ENCODE assay signal across 15 cellular contexts in the genomic region with DNA sequence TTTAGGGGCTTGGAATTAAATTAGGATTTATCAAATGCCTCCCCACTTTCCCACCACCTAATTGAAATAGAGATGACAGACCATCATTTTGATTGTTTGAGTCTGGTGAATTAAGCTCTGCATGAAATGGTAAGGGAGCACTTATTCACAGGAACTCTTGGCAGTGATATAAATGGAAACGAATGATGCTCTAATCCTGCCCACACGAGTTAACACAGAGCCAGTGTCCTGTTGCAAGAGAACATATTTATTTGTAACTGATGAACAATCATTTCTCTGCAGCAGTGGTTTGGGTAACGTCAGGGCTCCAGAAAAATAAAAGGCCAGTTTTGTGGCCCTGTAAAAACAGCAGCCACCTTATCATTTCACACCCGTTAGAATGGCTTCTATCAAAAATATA.
"Had no signal": no experiment of that assay in that cellular context is flagged by ENCODE, and none has a peak within 500 bp of the region (broad histone marks: within the 10 kb centered on the region; RNA-seq: fewer than 3 reads in every experiment).

No MANE protein-coding gene starts in this region.

- H3K36me3 ChIP-seq: esophagus squamous epithelium, thoracic aorta, transverse colon had no signal

- DNase-seq: cerebellar nuclear complex; dermis blood vessel endothelial cell; esophagus squamous epithelium; heart left ventricle; kidney glomerular epithelial cell; naive thymus-derived CD8-positive, alpha-beta T cell; psoas muscle; stimulated activated CD4-positive, alpha-beta T cell treated with anti-CD3 and anti-CD28 coated beads, Interleukin-2, amount 100 ng/mL, for 24 hours; stimulated activated CD4-positive, alpha-beta T cell treated with anti-CD3 and anti-CD28 coated beads, Interleukin-4, amount 100 ng/mL, for 4 hours; stimulated activated naive B cell treated with anti-CD40 and anti-IgM and Interleukin-4, amounts not matched to agents 10 μg/mL and 1 μg/mL and 100 μg/mL, for 72 hours; stimulated activated naive CD8-positive, alpha-beta T cell treated with anti-CD3 and anti-CD28 coated beads, Interleukin-15, amount 100 ng/mL, for 72 hours; transverse colon had no signal

- H3K79me2 ChIP-seq: parathyroid adenoma had no signal

- H3K9me3 ChIP-seq: esophagus squamous epithelium, heart left ventricle, psoas muscle, thoracic aorta, transverse colon had no signal

- H2AFZ ChIP-seq: parathyroid adenoma had no signal

- H3K9ac ChIP-seq: parathyroid adenoma had no signal

- H3K4me3 ChIP-seq: esophagus squamous epithelium, heart left ventricle, psoas muscle, skin epidermis, thoracic aorta, transverse colon had no signal

- H3K4me1 ChIP-seq: esophagus squamous epithelium, parathyroid adenoma, psoas muscle had no signal

- H3K27me3 ChIP-seq: esophagus squamous epithelium, heart left ventricle, transverse colon had no signal

- H3K27ac ChIP-seq: esophagus squamous epithelium, heart left ventricle, parathyroid adenoma, psoas muscle, skin epidermis, thoracic aorta, transverse colon had no signal
